Comparison of ENCODE assay signal across 7 cellular contexts in genomic region chr3:193780810-193781472, GRCh38.
DNase-seq lines count a peak whose midpoint lies in the region; ATAC-seq and TF ChIP-seq lines count a peak whose summit lies in the region.

No MANE protein-coding gene starts in this region.

- H3K36me3 ChIP-seq in GM06990 (ENCODE audit: control insufficient read depth, insufficient read depth, low read length) (no peaks in the 10 kb centered on the region), SK-N-SH (replicated peaks in 1 of 2; ENCODE audit: control insufficient read depth in 1 of 2, insufficient read depth in 2 of 2, low read length in 1 of 2) (no peaks in the 10 kb centered on the region), colonic mucosa (no peaks in the 10 kb centered on the region), left lung (no peaks in the 10 kb centered on the region)

- H3K27ac ChIP-seq in SK-N-SH (ENCODE audit: low read depth in 2 of 2, low read length in 1 of 2) (peak overlapping the region in 1 of 2 experiments; percentile 38; a peak in 1 of 4 replicates), colonic mucosa (no peak overlapping the region), left lung (no peak overlapping the region)

- POLR2A ChIA-PET in SK-N-SH (lab: Yijun Ruan, JAX) = interaction anchor here (1.1 to 1.2 kb wide), 2 partner anchors 357 to 534 kb away, joined by 5 to 6 read pairs; no protein-coding TSS in a partner anchor

- H2AFZ ChIP-seq in SK-N-SH (ENCODE audit: low read depth) = no peak overlapping the region

- DNase-seq in GM06990 (ENCODE audit: extremely low read depth, insufficient read length) (peak; percentile 20), M059J (ENCODE audit: low read depth) (peak; percentile 90), SK-N-SH (peak; percentile 84), colonic mucosa (peak; percentile 79), left lung (peak in 1 of 2 donors; percentile 66)
- peak; percentile 39 for DNase-seq in stimulated activated naive CD8-positive, alpha-beta T cell treated with anti-CD3 and anti-CD28 coated beads, Interleukin-15, Interleukin-2, amounts not matched to agents 100 U/mL and 50 U/mL, for 24 hours

- H3K79me2 ChIP-seq in SK-N-SH (ENCODE audit: insufficient read depth) = no peaks in the 10 kb centered on the region

- ATAC-seq in left lung (peak; percentile 89), GM18909 (IDR thresholded peaks at IDR 0.05; ENCODE audit: poor library complexity, unreplicated experiment) (no peak)
- ATAC-seq in stimulated activated naive CD8-positive, alpha-beta T cell treated with anti-CD3 and anti-CD28 coated beads, Interleukin-15, Interleukin-2, amounts not matched to agents 100 U/mL and 50 U/mL, for 24 hours = no peak

- H3K4me1 ChIP-seq in SK-N-SH (ENCODE audit: control insufficient read depth in 1 of 2, insufficient read depth in 2 of 2, low read depth in 1 of 2, low read length in 1 of 2) (peaks cover 13 to 34% of the 10 kb centered on the region in 2 experiments; a peak in 3 of 4 replicates), colonic mucosa (no peaks in the 10 kb centered on the region), left lung (peaks cover 6 to 11% of the 10 kb centered on the region in 2 donors)

- H3K9ac ChIP-seq in SK-N-SH (no peak overlapping the region), colonic mucosa (ENCODE audit: low read depth in 2 of 2, low read length in 2 of 2) (peak overlapping the region in 1 of 2 donors; percentile 16)

- CTCF ChIA-PET in SK-N-SH (lab: Yijun Ruan, JAX) = interaction anchor here (0.6 to 13.1 kb wide), 60 partner anchors 8 to 623 kb away, joined by 3 to 246 read pairs (median 4); partner anchors contain the start of genes GP5 and HES1

- no peak overlapping the region for H3K4me3 ChIP-seq in GM06990 (replicated peaks; ENCODE audit: low read depth, low read length)
- H3K4me3 ChIP-seq in SK-N-SH (ENCODE audit: low read depth in 2 of 2, low read length in 1 of 2) = peak overlapping the region in 1 of 2 experiments; percentile 3; a peak in 1 of 4 replicates
- H3K4me3 ChIP-seq in colonic mucosa = no peak overlapping the region
- no peak overlapping the region for H3K4me3 ChIP-seq in left lung

- no peak overlapping the region; the same call in 1 of the 2 replicates for H3K4me2 ChIP-seq in SK-N-SH

- peak; percentile 89 for TF ChIP-seq RAD21 in SK-N-SH (IDR thresholded peaks at IDR 0.05; ENCODE audit: low read length)

- H3K9me2 ChIP-seq in SK-N-SH = no peaks in the 10 kb centered on the region

- H3K27me3 ChIP-seq in GM06990 (replicated peaks; ENCODE audit: control insufficient read depth, insufficient read depth, low read length) = no peaks in the 10 kb centered on the region
- peaks cover 15% of the 10 kb centered on the region; the same call in 1 of the 2 replicates for H3K27me3 ChIP-seq in SK-N-SH (ENCODE audit: insufficient read depth)
- no peaks in the 10 kb centered on the region for H3K27me3 ChIP-seq in colonic mucosa
- peaks cover 6 to 44% of the 10 kb centered on the region in 2 donors for H3K27me3 ChIP-seq in left lung

- WGBS in SK-N-SH (ENCODE audit: low lambda C conversion rate) = 28% methylated on average over 7 of the region's 11 CpGs

- no peaks in the 10 kb centered on the region; the same call in 1 of the 2 replicates for H3K9me3 ChIP-seq in SK-N-SH
- no peaks in the 10 kb centered on the region for H3K9me3 ChIP-seq in colonic mucosa
- no peaks in the 10 kb centered on the region for H3K9me3 ChIP-seq in left lung

- H4K20me1 ChIP-seq in SK-N-SH (ENCODE audit: insufficient read depth) = no peaks in the 10 kb centered on the region

- intact Hi-C loops in colonic mucosa (cut with DNase I) (loop anchor here (2.0 to 10.0 kb wide), 4 partner anchors 184 to 536 kb away; partner anchors contain the start of gene HES1), left lung (cut with DNase I) (loop anchor here in 1 of 2 donors (5.0 kb wide), 2 partner anchors 356 to 536 kb away; partner anchors contain the start of gene HES1)

- peaks cover 2% of the 10 kb centered on the region for H3F3A ChIP-seq in SK-N-SH (replicated peaks; ENCODE audit: insufficient read depth)

- 0 out of 4 replicates have a peak, but pooled peaks of 1 of the 2 experiments have one; percentile 48 for TF ChIP-seq EP300 in SK-N-SH (IDR thresholded peaks at IDR 0.05; ENCODE audit: borderline replicate concordance in 1 of 2, low read depth in 1 of 2, low read length in 1 of 2)

- TF ChIP-seq CTCF in GM06990 (IDR thresholded peaks at IDR 0.05; ENCODE audit: insufficient read depth, low read length, poor library complexity, severe bottlenecking) = peak; percentile 72
- peak; percentile 83 for TF ChIP-seq CTCF in SK-N-SH (IDR thresholded peaks at IDR 0.05)
- peak; percentile 57 for TF ChIP-seq CTCF in colonic mucosa (IDR thresholded peaks at IDR 0.05)
- TF ChIP-seq CTCF in left lung (IDR thresholded peaks at IDR 0.05) = peak; percentile 65 to 73

TF ChIP-seq in SK-N-SH, 30 proteins besides CTCF, POLR2A, EP300 and RAD21:
- 0 out of 2 replicates have a peak, but pooled peaks have one; percentile 15 for TF ChIP-seq PBX3 (IDR thresholded peaks at IDR 0.05)
- TF ChIP-seq NFIC (IDR thresholded peaks at IDR 0.05; ENCODE audit: borderline replicate concordance) = peak; percentile 17; the same call in 1 of the 2 replicates
- TF ChIP-seq NRF1 (IDR thresholded peaks at IDR 0.05; ENCODE audit: low read depth, low read length) = peak; percentile 9; the same call in 1 of the 2 replicates
- TF ChIP-seq, protein P1, sequence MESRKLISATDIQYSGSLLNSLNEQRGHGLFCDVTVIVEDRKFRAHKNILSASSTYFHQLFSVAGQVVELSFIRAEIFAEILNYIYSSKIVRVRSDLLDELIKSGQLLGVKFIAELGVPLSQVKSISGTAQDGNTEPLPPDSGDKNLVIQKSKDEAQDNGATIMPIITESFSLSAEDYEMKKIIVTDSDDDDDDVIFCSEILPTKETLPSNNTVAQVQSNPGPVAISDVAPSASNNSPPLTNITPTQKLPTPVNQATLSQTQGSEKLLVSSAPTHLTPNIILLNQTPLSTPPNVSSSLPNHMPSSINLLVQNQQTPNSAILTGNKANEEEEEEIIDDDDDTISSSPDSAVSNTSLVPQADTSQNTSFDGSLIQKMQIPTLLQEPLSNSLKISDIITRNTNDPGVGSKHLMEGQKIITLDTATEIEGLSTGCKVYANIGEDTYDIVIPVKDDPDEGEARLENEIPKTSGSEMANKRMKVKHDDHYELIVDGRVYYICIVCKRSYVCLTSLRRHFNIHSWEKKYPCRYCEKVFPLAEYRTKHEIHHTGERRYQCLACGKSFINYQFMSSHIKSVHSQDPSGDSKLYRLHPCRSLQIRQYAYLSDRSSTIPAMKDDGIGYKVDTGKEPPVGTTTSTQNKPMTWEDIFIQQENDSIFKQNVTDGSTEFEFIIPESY (IDR thresholded peaks at IDR 0.05; ENCODE audit: borderline replicate concordance, low read depth) = no peak
- TF ChIP-seq TCF12 (IDR thresholded peaks at IDR 0.05) = 0 out of 2 replicates have a peak, but pooled peaks have one; percentile 13
- TF ChIP-seq RXRA (IDR thresholded peaks at IDR 0.05; ENCODE audit: borderline replicate concordance, low read depth) = no peak; the same call in 1 of the 2 replicates
- TF ChIP-seq RCOR1 (IDR thresholded peaks at IDR 0.05; ENCODE audit: low read length) = 0 out of 2 replicates have a peak, but pooled peaks have one; percentile 49
- TF ChIP-seq SMC3 (IDR thresholded peaks at IDR 0.05; ENCODE audit: low read depth, low read length) = peak; percentile 89
